Comparison of ENCODE assay signal across 28 cellular contexts in the genomic region with DNA sequence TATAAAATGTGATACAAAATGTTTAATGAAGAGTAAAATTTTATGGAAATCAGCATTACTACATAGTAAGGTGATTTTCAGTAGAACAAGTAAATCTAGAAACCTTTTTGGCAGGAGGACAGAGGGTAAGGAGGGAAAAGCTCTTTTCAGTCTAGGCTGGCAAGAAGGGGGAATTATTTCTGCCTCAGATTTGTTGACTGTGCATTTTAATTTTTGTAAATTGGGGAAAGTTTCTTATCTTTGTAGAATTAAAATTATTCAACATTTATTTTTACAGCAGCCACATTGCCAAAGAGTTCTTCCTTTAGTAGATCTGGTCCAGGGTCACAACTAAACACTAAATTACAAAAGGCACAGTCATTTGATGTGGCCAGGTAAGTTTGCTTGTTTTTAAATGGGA.
DNase-seq lines count a peak whose midpoint lies in the region; ATAC-seq and TF ChIP-seq lines count a peak whose summit lies in the region.
"Had no signal": no experiment of that assay in that cellular context is flagged by ENCODE, and none has a peak within 500 bp of the region (broad histone marks: within the 10 kb centered on the region; RNA-seq: fewer than 3 reads in every experiment).

No MANE protein-coding gene starts in this region.

- H3K27ac ChIP-seq in left ventricle myocardium inferior (replicated peaks) (peak overlapping the region; percentile 41), mesenchymal stem cell (ENCODE audit: low read length, poor library complexity, severe bottlenecking) (no peak overlapping the region)
- H3K27ac ChIP-seq: KMS-11, PC-9 had no signal

- no peak overlapping the region for H3K4me3 ChIP-seq in left ventricle myocardium inferior
- H3K4me3 ChIP-seq in adipocyte (ENCODE audit: low read length), result no peak overlapping the region
- H3K4me3 ChIP-seq in mesenchymal stem cell (ENCODE audit: insufficient read depth in 1 of 2, low read depth in 1 of 2, low read length in 2 of 2), result no peak overlapping the region
- H3K4me3 ChIP-seq: GM12878, PC-9 had no signal

- no peak overlapping the region for H3K4ac ChIP-seq in mesenchymal stem cell (ENCODE audit: low read depth in 1 of 2, low read length in 2 of 2)

- H4K91ac ChIP-seq in mesenchymal stem cell (ENCODE audit: low read length), result no peak overlapping the region

- no peak overlapping the region for H2AK5ac ChIP-seq in mesenchymal stem cell (ENCODE audit: low read length, severe bottlenecking)

- H3K9me3 Mint-ChIP-seq in type B pancreatic cell, result peaks cover 6% of the 10 kb centered on the region

- no peak overlapping the region for H2BK15ac ChIP-seq in mesenchymal stem cell (ENCODE audit: low read depth, poor library complexity, severe bottlenecking)

- no peak overlapping the region for H2BK12ac ChIP-seq in mesenchymal stem cell (ENCODE audit: low read length in 2 of 2)

- H2AFZ ChIP-seq in mesenchymal stem cell (ENCODE audit: low read depth, low read length), result no peak overlapping the region
- H2AFZ ChIP-seq: PC-9 had no signal

- DNase-seq in left ventricle myocardium inferior (no peak), Right ventricle myocardium superior (no peak), adipocyte (ENCODE audit: low read depth) (no peak), mesenchymal stem cell (no peak), T1000 (lab: John Stamatoyannopoulos, UW) (no peak), type B pancreatic cell (ENCODE audit: extremely low spot score, unreplicated experiment) (no peak)
- DNase-seq: 8988T; ACHN; BE2C; CD8-positive, alpha-beta memory T cell; DMS 273 treated with DMSO at 0.1 percent for 48 hours; DMS79; GDM1; MM.1S; NCI-H1048; NCI-H1417 treated with DMSO at 0.1 percent for 48 hours; NCI-H1694 treated with DMSO at 0.1 percent for 48 hours; NCI-H2081; NCI-H2227 treated with DMSO at 0.1 percent for 48 hours; NCI-H526 treated with DMSO at 0.1 percent for 48 hours; PC-9; RPMI8226; SHP77 had no signal

- H2BK5ac ChIP-seq in mesenchymal stem cell (ENCODE audit: low read depth, low read length, poor library complexity, severe bottlenecking), result no peak overlapping the region

- no peaks in the 10 kb centered on the region for H3K4me1 Mint-ChIP-seq in type B pancreatic cell (ENCODE audit: unreplicated experiment)
- H3K4me1 Mint-ChIP-seq: CD14-positive monocyte; CD8-positive, alpha-beta memory T cell had no signal

- H3K9ac ChIP-seq in adipocyte (ENCODE audit: low read length), result peak overlapping the region; percentile 47
- peak overlapping the region; percentile 61 for H3K9ac ChIP-seq in mesenchymal stem cell (ENCODE audit: low read length)
- H3K9ac ChIP-seq: KMS-11 had no signal

- no peak overlapping the region for H3K4me3 Mint-ChIP-seq in type B pancreatic cell
- H3K4me3 Mint-ChIP-seq: CD14-positive monocyte; CD8-positive, alpha-beta memory T cell had no signal

- peaks cover 43% of the 10 kb centered on the region for H3K4me1 ChIP-seq in left ventricle myocardium inferior
- peaks cover 37% of the 10 kb centered on the region for H3K4me1 ChIP-seq in adipocyte (ENCODE audit: control insufficient read depth, insufficient read depth, low read length)
- H3K4me1 ChIP-seq in mesenchymal stem cell (ENCODE audit: control insufficient read depth, insufficient read depth, low read depth, low read length), result no peaks in the 10 kb centered on the region
- H3K4me1 ChIP-seq: BE2C had no signal

- no peaks in the 10 kb centered on the region for H3K27me3 Mint-ChIP-seq in type B pancreatic cell

- peaks cover 15% of the 10 kb centered on the region for H3K79me1 ChIP-seq in mesenchymal stem cell (replicated peaks; ENCODE audit: low read length, poor library complexity, severe bottlenecking)

- intact Hi-C loops in left ventricle myocardium inferior (cut with micrococcal nuclease), result no loop called here
- intact Hi-C loops in Right ventricle myocardium superior (cut with DNase I), result no loop called here

- no peak overlapping the region for H2BK120ac ChIP-seq in mesenchymal stem cell (ENCODE audit: low read depth, low read length)

- H3K27ac Mint-ChIP-seq in type B pancreatic cell, result no peak overlapping the region
- H3K27ac Mint-ChIP-seq: CD14-positive monocyte; CD8-positive, alpha-beta memory T cell had no signal

- H3K4me2 ChIP-seq in mesenchymal stem cell (ENCODE audit: low read length, poor library complexity, severe bottlenecking), result no peak overlapping the region
- H3K4me2 ChIP-seq: KMS-11, PC-9 had no signal

- H3K14ac ChIP-seq in mesenchymal stem cell (ENCODE audit: low read length in 2 of 2), result no peak overlapping the region

- H3K18ac ChIP-seq in mesenchymal stem cell (ENCODE audit: low read depth in 1 of 2, low read length in 2 of 2), result no peak overlapping the region

- peaks cover 15% of the 10 kb centered on the region for H3K9me3 ChIP-seq in left ventricle myocardium inferior (replicated peaks)
- peaks cover 14% of the 10 kb centered on the region for H3K9me3 ChIP-seq in adipocyte (ENCODE audit: control insufficient read depth, low read length)
- H3K9me3 ChIP-seq in mesenchymal stem cell (ENCODE audit: control insufficient read depth, low read length), result peaks cover 16% of the 10 kb centered on the region

- no peaks in the 10 kb centered on the region for H3K27me3 ChIP-seq in left ventricle myocardium inferior (ENCODE audit: low read depth)
- H3K27me3 ChIP-seq in adipocyte (replicated peaks; ENCODE audit: control insufficient read depth, insufficient read depth, low read length), result no peaks in the 10 kb centered on the region
- no peaks in the 10 kb centered on the region for H3K27me3 ChIP-seq in mesenchymal stem cell (ENCODE audit: control insufficient read depth in 1 of 2, insufficient read depth in 1 of 2, low read length in 2 of 2)
- H3K27me3 ChIP-seq: BE2C had no signal

- TF ChIP-seq CTCF in left ventricle myocardium inferior (IDR thresholded peaks at IDR 0.05; ENCODE audit: borderline replicate concordance) (no peak), type B pancreatic cell (conservative IDR thresholded peaks at IDR 0.05) (no peak)

- no peak for ATAC-seq in Right ventricle myocardium superior (ENCODE audit: poor library complexity)
- ATAC-seq in HG02623 (IDR thresholded peaks at IDR 0.05; ENCODE audit: unreplicated experiment), result no peak
- ATAC-seq: GM12878, HCT116 had no signal

- no peak overlapping the region for H4K8ac ChIP-seq in mesenchymal stem cell (ENCODE audit: low read length)

- H3K23ac ChIP-seq in mesenchymal stem cell (ENCODE audit: low read length in 2 of 2), result no peak overlapping the region

- H3K36me3 ChIP-seq in left ventricle myocardium inferior (peaks cover 7% of the 10 kb centered on the region), adipocyte (ENCODE audit: control insufficient read depth, insufficient read depth, low read length, severe bottlenecking) (peaks cover 41% of the 10 kb centered on the region), mesenchymal stem cell (ENCODE audit: control insufficient read depth in 1 of 2, insufficient read depth in 2 of 2, low read depth in 1 of 2, low read length in 2 of 2) (peaks cover 8 to 24% of the 10 kb centered on the region in 2 experiments)
- H3K36me3 ChIP-seq: BE2C had no signal

- peaks cover 38% of the 10 kb centered on the region for H3K36me3 Mint-ChIP-seq in type B pancreatic cell
